In the genomic region with DNA sequence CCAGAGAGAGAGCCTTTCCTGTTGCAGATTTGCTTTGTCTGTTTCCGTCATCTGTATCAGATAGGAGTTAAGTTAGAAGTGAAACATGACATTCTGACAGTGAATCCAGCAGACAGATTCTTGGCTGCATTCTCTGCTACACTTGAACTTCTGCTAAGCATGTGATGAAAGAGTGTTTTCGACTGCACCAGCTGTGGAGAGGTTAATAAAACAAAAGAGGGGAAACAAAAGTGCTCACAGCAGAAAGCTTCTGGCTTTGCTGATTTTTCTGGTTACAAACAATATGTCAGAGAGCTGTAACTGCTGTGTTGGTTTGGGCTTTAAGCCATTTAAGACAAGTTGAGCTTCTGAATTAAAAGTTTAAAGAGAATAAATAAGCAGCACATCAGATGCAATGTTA, we compare ENCODE assay signal across 15 cellular contexts.
DNase-seq lines count a peak whose midpoint lies in the region; FAIRE-seq and TF ChIP-seq lines count a peak whose summit lies in the region.
"Had no signal": no experiment of that assay in that cellular context is flagged by ENCODE, and none has a peak within 500 bp of the region (broad histone marks: within the 10 kb centered on the region; RNA-seq: fewer than 3 reads in every experiment).

No MANE protein-coding gene starts in this region.

- H3K27me3 ChIP-seq in astrocyte (ENCODE audit: insufficient read depth, low read length) (no peaks in the 10 kb centered on the region), hepatocyte (no peaks in the 10 kb centered on the region)

- DNase-seq in NCI-H1105 treated with DMSO at 0.1 percent for 48 hours (lab: John Stamatoyannopoulos, UW) (peak; percentile 37), astrocyte (ENCODE audit: low read depth) (peak; percentile 43), hepatocyte (ENCODE audit: low spot score) (no peak), retina (peak; percentile 35), GM10266 (ENCODE audit: extremely low spot score) (no peak), DMS153 (lab: John Stamatoyannopoulos, UW) (no peak), glomerular visceral epithelial cell (ENCODE audit: extremely low spot score) (no peak)
- no peak for DNase-seq in activated CD4-positive, alpha-beta T cell treated with anti-CD3 and anti-CD28 coated beads for 4 hours
- DNase-seq: activated CD8-positive, alpha-beta T cell treated with anti-CD3 and anti-CD28 coated beads, Interleukin-2, amount 10 ng/mL, durations not matched to agents 7 days and 5 days; GDM1; NCI-H2029 treated with DMSO at 0.1 percent for 48 hours had no signal

- H3K27ac ChIP-seq in astrocyte (ENCODE audit: low read depth, low read length) (no peak overlapping the region), hepatocyte (peak overlapping the region; percentile 36)

- no peaks in the 10 kb centered on the region for H3K9me3 Mint-ChIP-seq in astrocyte (ENCODE audit: unreplicated experiment)
- H3K9me3 Mint-ChIP-seq: central memory CD8-positive, alpha-beta T cell had no signal

- FAIRE-seq in astrocyte (lab: Jason Lieb, UNC), result no peak
- FAIRE-seq: RCC 7860 had no signal

- H3K9ac ChIP-seq in astrocyte (ENCODE audit: low read length), result no peak overlapping the region

- H3K36me3 ChIP-seq in astrocyte (ENCODE audit: insufficient read depth, low read length) (no peaks in the 10 kb centered on the region), hepatocyte (replicated peaks; ENCODE audit: insufficient read depth, low read depth) (no peaks in the 10 kb centered on the region)

- peak overlapping the region; percentile 67 for H3K4me2 ChIP-seq in astrocyte (ENCODE audit: low read length)
- peak overlapping the region; percentile 60 for H3K4me2 ChIP-seq in hepatocyte

- TF ChIP-seq CTCF in astrocyte (IDR thresholded peaks at IDR 0.05; ENCODE audit: insufficient read depth, low read depth, low read length), result no peak
- TF ChIP-seq CTCF in hepatocyte (IDR thresholded peaks at IDR 0.05; ENCODE audit: poor library complexity), result no peak
- TF ChIP-seq CTCF in GM10266 (IDR thresholded peaks at IDR 0.05; ENCODE audit: control insufficient read depth, insufficient read depth, low read depth, missing control alignments), result no peak

- no peaks in the 10 kb centered on the region for H3K27me3 Mint-ChIP-seq in astrocyte (ENCODE audit: low read depth, unreplicated experiment)
- H3K27me3 Mint-ChIP-seq: progenitor cell of endocrine pancreas had no signal

- H3K4me3 ChIP-seq in astrocyte (ENCODE audit: insufficient read depth, low read depth, low read length), result peak overlapping the region; percentile 18
- no peak overlapping the region for H3K4me3 ChIP-seq in hepatocyte

- H3K79me2 ChIP-seq in astrocyte (ENCODE audit: insufficient read depth, low read length), result no peaks in the 10 kb centered on the region
- H3K79me2 ChIP-seq in hepatocyte, result no peaks in the 10 kb centered on the region

- H3K9me3 ChIP-seq in astrocyte (ENCODE audit: insufficient read depth, low read depth, low read length) (no peaks in the 10 kb centered on the region), hepatocyte (ENCODE audit: low read depth) (no peaks in the 10 kb centered on the region)

- 31% methylated on average over 2 of the region's 2 CpGs for WGBS in hepatocyte (ENCODE audit: low lambda C conversion rate, missing lambda C conversion rate)

- H3K4me1 Mint-ChIP-seq in astrocyte (ENCODE audit: low read depth, unreplicated experiment), result peaks cover 11% of the 10 kb centered on the region
- H3K4me1 Mint-ChIP-seq: CD14-positive monocyte; central memory CD8-positive, alpha-beta T cell had no signal

- H3K4me1 ChIP-seq in astrocyte (ENCODE audit: insufficient read depth, low read length), result peaks cover 11% of the 10 kb centered on the region
- H3K4me1 ChIP-seq in hepatocyte (ENCODE audit: insufficient read depth), result peaks cover 13% of the 10 kb centered on the region

- H4K20me1 ChIP-seq in astrocyte (ENCODE audit: insufficient read depth, low read length) (no peaks in the 10 kb centered on the region), hepatocyte (ENCODE audit: insufficient read depth, poor library complexity, severe bottlenecking) (no peaks in the 10 kb centered on the region)

- no peak overlapping the region for H3K27ac Mint-ChIP-seq in astrocyte (ENCODE audit: unreplicated experiment)
- H3K27ac Mint-ChIP-seq: activated CD8-positive, alpha-beta T cell treated with anti-CD3 and anti-CD28 coated beads, Interleukin-2, amount 10 ng/mL, durations not matched to agents 7 days and 5 days; CD14-positive monocyte; progenitor cell of endocrine pancreas had no signal

- H2AFZ ChIP-seq in astrocyte (ENCODE audit: low read depth, low read length) (peak overlapping the region; percentile 25), hepatocyte (no peak overlapping the region)

- no peaks in the 10 kb centered on the region for H3K36me3 Mint-ChIP-seq in astrocyte (ENCODE audit: low read depth, unreplicated experiment)
- H3K36me3 Mint-ChIP-seq: CD14-positive monocyte had no signal

- H3K9me2 ChIP-seq in hepatocyte (replicated peaks; ENCODE audit: insufficient read depth), result no peaks in the 10 kb centered on the region

- H3K4me3 Mint-ChIP-seq in astrocyte (ENCODE audit: unreplicated experiment), result no peak overlapping the region
- H3K4me3 Mint-ChIP-seq: activated CD8-positive, alpha-beta T cell treated with anti-CD3 and anti-CD28 coated beads, Interleukin-2, amount 10 ng/mL, durations not matched to agents 7 days and 5 days; CD14-positive monocyte; central memory CD8-positive, alpha-beta T cell had no signal

Comparison
In these comparisons a context has a peak if more than half of its experiments do, and no peak if none do; other contexts are left out.
1. DNase-seq: peak in NCI-H1105 treated with DMSO at 0.1 percent for 48 hours (single experiment), astrocyte (single experiment) and retina (single experiment); none in hepatocyte (single experiment), GM10266 (single experiment), activated CD4-positive, alpha-beta T cell treated with anti-CD3 and anti-CD28 coated beads for 4 hours (0 of 2), DMS153 (single experiment) and glomerular visceral epithelial cell (single experiment).